5 cellular contexts compared by ENCODE assay signal in the genomic region with DNA sequence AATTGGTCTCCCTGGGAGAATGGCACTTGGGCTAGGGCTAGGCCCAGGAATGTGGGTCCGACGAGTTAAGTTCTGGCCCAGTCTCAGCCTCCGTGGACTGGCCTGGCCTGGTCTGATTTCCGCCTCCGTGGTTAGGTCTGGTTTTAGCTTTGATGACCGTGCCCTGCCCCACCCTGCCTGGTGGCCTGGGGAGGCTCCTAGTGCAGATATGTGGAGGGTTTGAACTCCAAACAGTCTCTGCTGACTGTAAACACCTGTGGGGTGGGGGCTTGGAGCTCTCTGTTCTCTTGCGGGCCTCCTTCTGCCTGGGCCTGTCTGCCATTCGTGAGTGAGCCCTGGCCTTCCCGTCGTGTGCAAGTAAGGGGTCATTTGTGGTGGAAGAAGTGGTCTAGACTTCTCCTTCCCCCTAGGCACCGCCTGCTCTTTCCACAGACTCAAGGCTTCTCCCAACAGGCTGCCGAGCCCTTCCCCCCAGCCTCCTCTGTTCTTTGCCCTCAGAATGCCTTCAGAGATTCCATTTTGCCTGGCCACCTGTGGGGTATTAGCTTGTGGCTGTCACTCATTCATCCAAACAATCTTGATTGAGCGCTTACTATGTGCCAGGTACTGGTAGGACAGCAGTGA.
DNase-seq lines count a peak whose midpoint lies in the region; ATAC-seq and TF ChIP-seq lines count a peak whose summit lies in the region.

No MANE protein-coding gene starts in this region.

- no peak for ATAC-seq in stimulated activated effector memory CD8-positive, alpha-beta T cell treated with anti-CD3 and anti-CD28 coated beads, Interleukin-12 subunit alpha, Interleukin-12 subunit beta, amount 100 ng/mL, for 72 hours
- no peak for ATAC-seq in GM19452 (IDR thresholded peaks at IDR 0.05; ENCODE audit: unreplicated experiment)
- no peak for ATAC-seq in GM18498 (IDR thresholded peaks at IDR 0.05; ENCODE audit: unreplicated experiment)

- H2AFZ ChIP-seq in OCI-LY1 (ENCODE audit: low read length): no peak overlapping the region

- no peaks in the 10 kb centered on the region for H3K9me2 ChIP-seq in OCI-LY1 (ENCODE audit: low read depth, low read length)

- peaks cover 33% of the 10 kb centered on the region for H3K79me2 ChIP-seq in OCI-LY1 (ENCODE audit: insufficient read depth, low read length)

- H3K4me1 Mint-ChIP-seq in stimulated activated effector memory CD8-positive, alpha-beta T cell treated with anti-CD3 and anti-CD28 coated beads, Interleukin-12 subunit alpha, Interleukin-12 subunit beta, amount 100 ng/mL, for 72 hours: peaks cover 74% of the 10 kb centered on the region

- H3K27ac ChIP-seq in OCI-LY1 (ENCODE audit: low read depth, low read length, poor library complexity, severe bottlenecking): peak overlapping the region; percentile 54

- no peaks in the 10 kb centered on the region for H3K27me3 ChIP-seq in OCI-LY1 (ENCODE audit: insufficient read depth, low read length)

- peak; percentile 73 to 75 for DNase-seq in erythroblast (lab: John Stamatoyannopoulos, UW)
- no peak for DNase-seq in stimulated activated effector memory CD8-positive, alpha-beta T cell treated with anti-CD3 and anti-CD28 coated beads, Interleukin-12 subunit alpha, Interleukin-12 subunit beta, amount 100 ng/mL, for 72 hours (ENCODE audit: low spot score in 2 of 2)

- peak; percentile 46 for TF ChIP-seq POLR2A in erythroblast (IDR thresholded peaks at IDR 0.05; ENCODE audit: low read length)

- peaks cover 71% of the 10 kb centered on the region for H3K36me3 Mint-ChIP-seq in stimulated activated effector memory CD8-positive, alpha-beta T cell treated with anti-CD3 and anti-CD28 coated beads, Interleukin-12 subunit alpha, Interleukin-12 subunit beta, amount 100 ng/mL, for 72 hours

- no peaks in the 10 kb centered on the region for H4K20me1 ChIP-seq in OCI-LY1 (ENCODE audit: insufficient read depth, low read length)

- peak overlapping the region; percentile 71 for H3K9ac ChIP-seq in OCI-LY1 (ENCODE audit: low read length)

- peak overlapping the region; percentile 75 for H3K4me3 ChIP-seq in OCI-LY1 (ENCODE audit: low read depth, low read length, poor library complexity, severe bottlenecking)

- peak overlapping the region; percentile 95 for H3K27ac Mint-ChIP-seq in stimulated activated effector memory CD8-positive, alpha-beta T cell treated with anti-CD3 and anti-CD28 coated beads, Interleukin-12 subunit alpha, Interleukin-12 subunit beta, amount 100 ng/mL, for 72 hours

- H3K9me3 Mint-ChIP-seq in stimulated activated effector memory CD8-positive, alpha-beta T cell treated with anti-CD3 and anti-CD28 coated beads, Interleukin-12 subunit alpha, Interleukin-12 subunit beta, amount 100 ng/mL, for 72 hours: no peaks in the 10 kb centered on the region

- peaks cover 37% of the 10 kb centered on the region for H3K4me1 ChIP-seq in OCI-LY1 (ENCODE audit: insufficient read depth, low read length, severe bottlenecking)

- TF ChIP-seq CTCF in OCI-LY1 (IDR thresholded peaks at IDR 0.05; ENCODE audit: low read length): no peak

- H3K4me2 ChIP-seq in OCI-LY1 (ENCODE audit: low read length): peak overlapping the region; percentile 92

- no peaks in the 10 kb centered on the region for H3K9me3 ChIP-seq in OCI-LY1 (ENCODE audit: low read length)

- no peaks in the 10 kb centered on the region for H3K36me3 ChIP-seq in OCI-LY1 (ENCODE audit: insufficient read depth, low read length)

- H3F3A ChIP-seq in OCI-LY1 (ENCODE audit: insufficient read depth, low read length): no peaks in the 10 kb centered on the region

- H3K4me3 Mint-ChIP-seq in stimulated activated effector memory CD8-positive, alpha-beta T cell treated with anti-CD3 and anti-CD28 coated beads, Interleukin-12 subunit alpha, Interleukin-12 subunit beta, amount 100 ng/mL, for 72 hours: peak overlapping the region; percentile 85

Comparison
In these comparisons a context has a peak if more than half of its experiments do, and no peak if none do; other contexts are left out.
1. DNase-seq: peak in erythroblast (2 of 2); none in stimulated activated effector memory CD8-positive, alpha-beta T cell treated with anti-CD3 and anti-CD28 coated beads, Interleukin-12 subunit alpha, Interleukin-12 subunit beta, amount 100 ng/mL, for 72 hours (0 of 2).